ENCODE assay signal across 17 cellular contexts in genomic region chr4:151614532-151614931, GRCh38.
"Had no signal": no experiment of that assay in that cellular context is flagged by ENCODE, and none has a peak within 500 bp of the region (broad histone marks: within the 10 kb centered on the region; RNA-seq: fewer than 3 reads in every experiment).

No MANE protein-coding gene starts in this region.

- DNase-seq: IMR-90, Karpas-422, KG1, MG63, NCI-H1092, NCI-H1436, NCI-H187, NCI-H2029, NCI-H2081 treated with DMSO at 0.1 percent for 48 hours, NCI-H2227 treated with DMSO at 0.1 percent for 48 hours, NCI-H446, NCI-H510A, NCI-H524 treated with DMSO at 0.1 percent for 48 hours, NCI-H82, SHP77 had no signal

- ATAC-seq: HepG2, Panc1 had no signal
